In genomic region chr1:46244656-46245371, GRCh38 we compare ENCODE assay signal across 2 cellular contexts.
A peak's percentile ranks its signal among the peaks of the same experiment; 100 is the strongest.
TF ChIP-seq lines count a peak whose summit lies in the region.

No MANE protein-coding gene starts in this region.

TF ChIP-seq in HEK293, 187 proteins besides CTCF, POLR2A, EP300 and RAD21:
- no peak for TF ChIP-seq PRDM1 (tag by site-specific recombination; IDR thresholded peaks at IDR 0.05)
- no peak for TF ChIP-seq HOXA7 (CRISPR knock-in tag; IDR thresholded peaks at IDR 0.05; ENCODE audit: borderline replicate concordance)
- peak; percentile 76 for TF ChIP-seq ZBTB20 (tag by site-specific recombination; IDR thresholded peaks at IDR 0.05)
- peak; percentile 51; the same call in 1 of the 2 replicates for TF ChIP-seq ZNF362 (tag by site-specific recombination; IDR thresholded peaks at IDR 0.05)
- TF ChIP-seq KLF8 (tag by site-specific recombination; IDR thresholded peaks at IDR 0.05), result peak; percentile 34; the same call in 1 of the 2 replicates
- TF ChIP-seq ZNF121 (tag by site-specific recombination; IDR thresholded peaks at IDR 0.05), result peak; percentile 89
- TF ChIP-seq ZNF548 (tag by site-specific recombination; IDR thresholded peaks at IDR 0.05), result no peak
- peak; percentile 7; the same call in 1 of the 2 replicates for TF ChIP-seq ZNF654 (tag by site-specific recombination; IDR thresholded peaks at IDR 0.05; ENCODE audit: low read depth)
- TF ChIP-seq PRDM4 (tag by site-specific recombination; IDR thresholded peaks at IDR 0.05), result peak; percentile 70
- TF ChIP-seq ZNF302 (tag by site-specific recombination; IDR thresholded peaks at IDR 0.05; ENCODE audit: low read depth), result no peak
- TF ChIP-seq ZNF843 (tag by site-specific recombination; IDR thresholded peaks at IDR 0.05), result no peak
TF ChIP-seq in HEK293: peak in this region for 6.

TF ChIP-seq in HepG2, 621 proteins besides CTCF, POLR2A, EP300 and RAD21:
- TF ChIP-seq PHF5A (CRISPR knock-in tag; IDR thresholded peaks at IDR 0.05; ENCODE audit: low read depth, unreplicated experiment) (no peak), ZNF567 (CRISPR knock-in tag; IDR thresholded peaks at IDR 0.05; ENCODE audit: borderline replicate concordance) (no peak), ZNF510 (CRISPR knock-in tag; IDR thresholded peaks at IDR 0.05; ENCODE audit: low read depth) (no peak), SSRP1 (CRISPR knock-in tag; IDR thresholded peaks at IDR 0.05) (no peak), HNF1A (IDR thresholded peaks at IDR 0.05; ENCODE audit: low read depth) (no peak), HNF1A (CRISPR knock-in tag; IDR thresholded peaks at IDR 0.05; ENCODE audit: borderline replicate concordance) (no peak), ZNF768 (CRISPR knock-in tag; IDR thresholded peaks at IDR 0.05) (no peak), MAX (IDR thresholded peaks at IDR 0.05) (0 out of 2 replicates have a peak, but pooled peaks have one; percentile 13), CAMTA2 (CRISPR knock-in tag; IDR thresholded peaks at IDR 0.05; ENCODE audit: borderline replicate concordance) (no peak), ZNF121 (CRISPR knock-in tag; IDR thresholded peaks at IDR 0.05) (peak; percentile 94), ZNF580 (CRISPR knock-in tag; IDR thresholded peaks at IDR 0.05; ENCODE audit: borderline replicate concordance, low read depth) (no peak), ZNF383 (CRISPR knock-in tag; IDR thresholded peaks at IDR 0.05; ENCODE audit: borderline replicate concordance) (no peak), ZNF180 (CRISPR knock-in tag; IDR thresholded peaks at IDR 0.05; ENCODE audit: borderline replicate concordance, low read depth) (no peak), TFAP4 (IDR thresholded peaks at IDR 0.05; ENCODE audit: borderline replicate concordance, low read depth) (no peak), ARID3A (IDR thresholded peaks at IDR 0.05; ENCODE audit: low read depth, low read length) (peak; percentile 32; the same call in 1 of the 2 replicates), RFXAP (CRISPR knock-in tag; IDR thresholded peaks at IDR 0.05; ENCODE audit: borderline replicate concordance) (no peak), U2AF1 (optimal IDR thresholded peaks at IDR 0.05; ENCODE audit: low read depth, low read length) (no peak), ZBTB26 (CRISPR knock-in tag; IDR thresholded peaks at IDR 0.05; ENCODE audit: borderline replicate concordance) (no peak)
